ENCODE assay signal across 9 cellular contexts in the genomic region with DNA sequence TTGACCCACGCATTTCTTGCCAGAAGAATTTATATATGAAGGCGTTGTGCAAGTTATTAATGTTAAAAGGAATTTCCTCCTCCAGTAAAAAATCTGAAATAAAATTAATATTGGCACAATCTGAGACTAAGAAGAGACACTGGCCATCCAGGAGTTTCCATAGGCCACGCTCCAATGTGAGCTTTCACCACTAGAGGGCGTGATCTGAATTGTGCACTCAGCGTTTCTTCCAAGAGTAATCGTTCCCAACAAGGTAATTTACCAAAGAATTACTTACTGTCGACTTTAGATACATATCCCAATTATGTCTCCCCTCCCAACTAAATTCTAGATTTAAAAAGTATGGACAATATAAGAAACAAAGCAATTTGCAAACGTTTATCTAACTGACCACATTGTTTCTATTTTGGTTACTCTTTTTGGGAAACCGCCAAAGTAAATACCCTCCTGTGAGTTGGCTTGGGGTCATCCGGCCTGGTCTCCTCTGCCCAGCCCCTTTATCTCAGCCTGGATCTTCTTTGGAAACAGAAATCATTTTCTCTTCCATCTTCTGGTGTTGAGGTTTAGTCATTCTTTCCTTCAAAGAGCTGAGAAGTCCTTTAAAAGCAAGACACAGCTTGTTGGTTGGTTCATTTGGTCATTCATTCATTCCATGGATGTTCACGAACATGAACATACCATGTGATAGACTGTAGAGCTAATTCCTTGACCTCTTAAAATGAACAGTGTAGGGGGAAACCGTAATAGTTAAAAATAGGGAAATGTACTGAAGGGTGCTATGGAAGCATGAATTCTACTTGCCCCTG. TPM values are rescaled to one million over a fixed set of nuclear protein-coding genes. Genes with fewer than 3 reads are reported as not detected.
DNase-seq lines count a peak whose midpoint lies in the region; ATAC-seq, FAIRE-seq and TF ChIP-seq lines count a peak whose summit lies in the region.
"Had no signal": no experiment of that assay in that cellular context is flagged by ENCODE, and none has a peak within 500 bp of the region (broad histone marks: within the 10 kb centered on the region; RNA-seq: fewer than 3 reads in every experiment).

No MANE protein-coding gene starts in this region.

- no peak overlapping the region for H3K9ac ChIP-seq in kidney (ENCODE audit: low read length in 2 of 2)

- H3K9me3 ChIP-seq in DOHH2 (ENCODE audit: control insufficient read depth, insufficient read depth, low read length) (no peaks in the 10 kb centered on the region), body of pancreas (no peaks in the 10 kb centered on the region), kidney (ENCODE audit: control insufficient read depth in 1 of 2, low read length in 2 of 2) (no peaks in the 10 kb centered on the region)

- no peak for TF ChIP-seq POLR2A in body of pancreas (IDR thresholded peaks at IDR 0.05)

- H3K9me2 ChIP-seq in DOHH2 (replicated peaks; ENCODE audit: control insufficient read depth, low read length) = no peaks in the 10 kb centered on the region

- H3K36me3 ChIP-seq in DOHH2 (ENCODE audit: control insufficient read depth, low read length) (no peaks in the 10 kb centered on the region), body of pancreas (replicated peaks in 1 of 2; ENCODE audit: insufficient read depth in 1 of 2, low read depth in 2 of 2) (no peaks in the 10 kb centered on the region), kidney (ENCODE audit: control insufficient read depth in 1 of 2, insufficient read depth in 2 of 2, low read length in 2 of 2) (no peaks in the 10 kb centered on the region)

- ATAC-seq in body of pancreas (peak; percentile 68), GM18511 (IDR thresholded peaks at IDR 0.05; ENCODE audit: unreplicated experiment) (no peak)

- 31 to 35% methylated on average over 12 of the region's 12 CpGs for WGBS in body of pancreas, 2 donors

- H3K4me2 ChIP-seq in DOHH2 (ENCODE audit: low read length) = no peak overlapping the region

- no peaks in the 10 kb centered on the region for H3F3A ChIP-seq in DOHH2 (ENCODE audit: control insufficient read depth, insufficient read depth)

- H3K4me3 ChIP-seq in DOHH2 (ENCODE audit: low read length) = no peak overlapping the region
- no peak overlapping the region for H3K4me3 ChIP-seq in body of pancreas
- H3K4me3 ChIP-seq in kidney (ENCODE audit: low read length in 2 of 2) = no peak overlapping the region

- no peaks in the 10 kb centered on the region for H4K20me1 ChIP-seq in DOHH2 (ENCODE audit: control insufficient read depth, insufficient read depth, low read depth, low read length)

- H3K27ac ChIP-seq in DOHH2 (ENCODE audit: low read depth, low read length) = no peak overlapping the region
- no peak overlapping the region for H3K27ac ChIP-seq in body of pancreas
- no peak overlapping the region for H3K27ac ChIP-seq in kidney (ENCODE audit: low read depth in 2 of 2, low read length in 2 of 2)

- intact Hi-C loops in body of pancreas (cut with DNase I) = no loop called here
- intact Hi-C loops in kidney (cut with DNase I) = no loop called here

- H3K27me3 ChIP-seq in DOHH2 (ENCODE audit: control insufficient read depth, low read length) (no peaks in the 10 kb centered on the region), body of pancreas (no peaks in the 10 kb centered on the region)

- TF ChIP-seq CTCF in DOHH2 (IDR thresholded peaks at IDR 0.05; ENCODE audit: low read depth, low read length, poor library complexity, severe bottlenecking) (peak; percentile 96), body of pancreas (IDR thresholded peaks at IDR 0.05) (peak; percentile 52 to 98 (median 71)), kidney (IDR thresholded peaks at IDR 0.05; ENCODE audit: borderline replicate concordance, extremely low read depth, insufficient read depth) (peak; percentile 77)

- no peak for FAIRE-seq in HTR-8/SVneo (lab: Jason Lieb, UNC)
- FAIRE-seq in kidney (lab: Jason Lieb, UNC) = peak; percentile 68

- H3K4me1 ChIP-seq in DOHH2 (ENCODE audit: control insufficient read depth, low read length) (no peaks in the 10 kb centered on the region), body of pancreas (peaks cover 4% of the 10 kb centered on the region), kidney (ENCODE audit: control insufficient read depth in 1 of 2, insufficient read depth in 1 of 2, low read depth in 1 of 2, low read length in 2 of 2) (no peaks in the 10 kb centered on the region)

- H3K79me2 ChIP-seq in DOHH2 (ENCODE audit: control insufficient read depth, low read length) = no peaks in the 10 kb centered on the region

- DNase-seq in HTR-8/SVneo (ENCODE audit: insufficient read length, low spot score) (peak; percentile 27), SKM-1 treated with dmso at 0.1 percent for 144 hours (lab: John Stamatoyannopoulos, UW; ENCODE audit: unreplicated experiment) (peak; percentile 38), body of pancreas (peak; percentile 52 to 71 (median 61)), kidney (no peak), ureter (ENCODE audit: low spot score) (no peak)
- DNase-seq in stimulated activated CD4-positive, alpha-beta T cell treated with anti-CD3 and anti-CD28 coated beads, Interleukin-4, amount 100 ng/mL, for 24 hours = peak; percentile 55
- DNase-seq: activated naive CD8-positive, alpha-beta T cell treated with anti-CD3 and anti-CD28 coated beads, Interleukin-2, amount 10 ng/mL, durations not matched to agents 7 days and 5 days had no signal

RNA-seq across cellular contexts. Expression of gene POLR2M, which starts 26.2 kb away (rescaled TPM):
- total RNA-seq in body of pancreas = 10 to 100 TPM; 14.5 to 22.6 TPM
- 77.0 TPM for total RNA-seq in kidney
- 16.5 TPM for polyA plus RNA-seq in kidney (ENCODE audit: insufficient read depth, low read depth, low replicate concordance)
- total RNA-seq in ureter = 75.8 TPM

Comparison
In these comparisons a context has a peak if more than half of its experiments do, and no peak if none do; other contexts are left out.
1. DNase-seq: peak in HTR-8/SVneo (single experiment), SKM-1 treated with dmso at 0.1 percent for 144 hours (single experiment), body of pancreas (4 of 4) and stimulated activated CD4-positive, alpha-beta T cell treated with anti-CD3 and anti-CD28 coated beads, Interleukin-4, amount 100 ng/mL, for 24 hours (single experiment); none in kidney (single experiment) and ureter (single experiment).
2. Peak in every context shown above with its lines, with median percentiles within 50 percentile points of each other: CTCF ChIP-seq.